In the genomic region with DNA sequence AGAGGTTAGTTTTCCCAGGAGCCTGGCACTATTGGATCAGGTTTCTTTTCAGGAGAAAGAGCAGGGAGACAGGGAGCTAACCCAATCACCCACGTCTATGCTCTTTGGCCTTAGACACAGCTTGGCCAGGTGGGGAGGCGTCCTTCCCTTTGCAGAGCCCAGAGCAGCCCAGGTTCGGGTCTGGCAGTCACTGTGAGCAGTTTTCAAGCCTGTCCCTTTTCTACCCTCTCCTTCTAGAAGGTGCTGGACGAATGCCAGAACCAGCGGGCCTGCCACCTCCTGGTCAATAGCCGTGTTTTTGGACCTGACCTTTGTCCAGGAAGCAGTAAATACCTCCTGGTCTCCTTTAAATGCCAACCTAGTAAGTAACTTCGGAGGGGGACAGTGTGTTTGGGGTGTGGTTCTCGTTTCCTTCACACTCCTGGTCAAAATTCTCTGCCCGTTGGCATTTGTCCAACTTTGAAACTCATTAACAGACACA, we compare ENCODE assay signal across 10 cellular contexts. TPM values are rescaled to one million over a fixed set of nuclear protein-coding genes. Genes with fewer than 3 reads are reported as not detected.
DNase-seq lines count a peak whose midpoint lies in the region; ATAC-seq, FAIRE-seq and TF ChIP-seq lines count a peak whose summit lies in the region.
"Had no signal": no experiment of that assay in that cellular context is flagged by ENCODE, and none has a peak within 500 bp of the region (broad histone marks: within the 10 kb centered on the region; RNA-seq: fewer than 3 reads in every experiment).

No MANE protein-coding gene starts in this region.

- no peaks in the 10 kb centered on the region for H3F3A ChIP-seq in GM23338 (replicated peaks; ENCODE audit: low read depth)

- no peak overlapping the region for H3K4me3 ChIP-seq in GM23338
- H3K4me3 ChIP-seq in small intestine (ENCODE audit: low read depth in 1 of 2, low read length in 2 of 2) = no peak overlapping the region

- intact Hi-C loops in left ventricle myocardium superior (cut with micrococcal nuclease) = no loop called here
- intact Hi-C loops in activated CD4-positive, alpha-beta T cell treated with anti-CD3 and anti-CD28 coated beads, Interleukin-2, amount 10 ng/mL, durations not matched to agents 24 days and 14 days (cut with micrococcal nuclease) = no loop called here

- H3K9me3 Mint-ChIP-seq in GM23338 = peaks cover 13% of the 10 kb centered on the region
- no peaks in the 10 kb centered on the region for H3K9me3 Mint-ChIP-seq in activated T-helper 17 cell treated with anti-CD3 and anti-CD28 coated beads, Interleukin-2, amount 50 U/mL, for 72 hours
- no peaks in the 10 kb centered on the region for H3K9me3 Mint-ChIP-seq in stimulated activated naive B cell treated with anti-CD40 and anti-IgM and Interleukin-4, amounts not matched to agents 10 μg/mL and 1 μg/mL and 100 μg/mL, for 72 hours
- no peaks in the 10 kb centered on the region for H3K9me3 Mint-ChIP-seq in activated CD4-positive, alpha-beta T cell treated with anti-CD3 and anti-CD28 coated beads, Interleukin-2, amount 10 ng/mL, durations not matched to agents 24 days and 14 days

- no peak overlapping the region for H3K27ac ChIP-seq in GM23338 (ENCODE audit: low read depth)
- H3K27ac ChIP-seq in small intestine (ENCODE audit: low read depth in 1 of 2, low read length in 1 of 2) = no peak overlapping the region

- H3K9me2 ChIP-seq in GM23338 (ENCODE audit: insufficient read depth) = peaks cover 7% of the 10 kb centered on the region

- peaks cover 13% of the 10 kb centered on the region for H3K36me3 Mint-ChIP-seq in GM23338 (ENCODE audit: low read depth)
- H3K36me3 Mint-ChIP-seq in activated T-helper 17 cell treated with anti-CD3 and anti-CD28 coated beads, Interleukin-2, amount 50 U/mL, for 72 hours (ENCODE audit: low read depth) = peaks cover 49% of the 10 kb centered on the region
- no peaks in the 10 kb centered on the region for H3K36me3 Mint-ChIP-seq in stimulated activated naive B cell treated with anti-CD40 and anti-IgM and Interleukin-4, amounts not matched to agents 10 μg/mL and 1 μg/mL and 100 μg/mL, for 72 hours
- no peaks in the 10 kb centered on the region for H3K36me3 Mint-ChIP-seq in activated CD4-positive, alpha-beta T cell treated with anti-CD3 and anti-CD28 coated beads, Interleukin-2, amount 10 ng/mL, durations not matched to agents 24 days and 14 days (ENCODE audit: low read depth)

- TF ChIP-seq CTCF in GM23338 (conservative IDR thresholded peaks at IDR 0.05; ENCODE audit: low read depth in 2 of 2) = no peak

- no peaks in the 10 kb centered on the region for H3K36me3 ChIP-seq in GM23338 (ENCODE audit: insufficient read depth)
- no peaks in the 10 kb centered on the region for H3K36me3 ChIP-seq in small intestine (ENCODE audit: control insufficient read depth in 2 of 2, insufficient read depth in 2 of 2, low read length in 2 of 2)

- H3K4me1 ChIP-seq in GM23338 (ENCODE audit: insufficient read depth) (no peaks in the 10 kb centered on the region), small intestine (ENCODE audit: control insufficient read depth in 2 of 2, insufficient read depth in 1 of 2, low read depth in 1 of 2, low read length in 1 of 2) (peaks cover 0 to 4% of the 10 kb centered on the region in 2 donors)

- H3K4me3 Mint-ChIP-seq in GM23338 = no peak overlapping the region
- H3K4me3 Mint-ChIP-seq in activated T-helper 17 cell treated with anti-CD3 and anti-CD28 coated beads, Interleukin-2, amount 50 U/mL, for 72 hours = no peak overlapping the region
- H3K4me3 Mint-ChIP-seq in stimulated activated naive B cell treated with anti-CD40 and anti-IgM and Interleukin-4, amounts not matched to agents 10 μg/mL and 1 μg/mL and 100 μg/mL, for 72 hours = no peak overlapping the region
- no peak overlapping the region for H3K4me3 Mint-ChIP-seq in activated CD4-positive, alpha-beta T cell treated with anti-CD3 and anti-CD28 coated beads, Interleukin-2, amount 10 ng/mL, durations not matched to agents 24 days and 14 days

- H2AFZ ChIP-seq in GM23338 = no peak overlapping the region

- no peak overlapping the region for H3K27ac Mint-ChIP-seq in GM23338
- peak overlapping the region; percentile 70 for H3K27ac Mint-ChIP-seq in activated T-helper 17 cell treated with anti-CD3 and anti-CD28 coated beads, Interleukin-2, amount 50 U/mL, for 72 hours
- H3K27ac Mint-ChIP-seq in stimulated activated naive B cell treated with anti-CD40 and anti-IgM and Interleukin-4, amounts not matched to agents 10 μg/mL and 1 μg/mL and 100 μg/mL, for 72 hours = no peak overlapping the region
- no peak overlapping the region for H3K27ac Mint-ChIP-seq in activated CD4-positive, alpha-beta T cell treated with anti-CD3 and anti-CD28 coated beads, Interleukin-2, amount 10 ng/mL, durations not matched to agents 24 days and 14 days

- peaks cover 18% of the 10 kb centered on the region for H3K4me1 Mint-ChIP-seq in GM23338
- H3K4me1 Mint-ChIP-seq in activated T-helper 17 cell treated with anti-CD3 and anti-CD28 coated beads, Interleukin-2, amount 50 U/mL, for 72 hours = no peaks in the 10 kb centered on the region
- H3K4me1 Mint-ChIP-seq in stimulated activated naive B cell treated with anti-CD40 and anti-IgM and Interleukin-4, amounts not matched to agents 10 μg/mL and 1 μg/mL and 100 μg/mL, for 72 hours = no peaks in the 10 kb centered on the region
- no peaks in the 10 kb centered on the region for H3K4me1 Mint-ChIP-seq in activated CD4-positive, alpha-beta T cell treated with anti-CD3 and anti-CD28 coated beads, Interleukin-2, amount 10 ng/mL, durations not matched to agents 24 days and 14 days

- peak; percentile 11 for DNase-seq in GM23338 (ENCODE audit: low spot score)
- DNase-seq in left ventricle myocardium superior = peak; percentile 65
- peak; percentile 84 for DNase-seq in small intestine
- DNase-seq in stimulated activated naive B cell treated with anti-CD40 and anti-IgM and Interleukin-4, amounts not matched to agents 10 μg/mL and 1 μg/mL and 100 μg/mL, for 72 hours = no peak
- no peak for DNase-seq in activated CD4-positive, alpha-beta T cell treated with anti-CD3 and anti-CD28 coated beads, Interleukin-2, amount 10 ng/mL, durations not matched to agents 24 days and 14 days
- no peak for DNase-seq in NAMALWA (ENCODE audit: low spot score)
- DNase-seq: foreskin melanocyte, NCI-H524 treated with DMSO at 0.1 percent for 48 hours had no signal

- no peaks in the 10 kb centered on the region for H3K79me2 ChIP-seq in GM23338 (replicated peaks; ENCODE audit: insufficient read depth)

- H3K27me3 ChIP-seq in GM23338 (ENCODE audit: insufficient read depth) (no peaks in the 10 kb centered on the region), small intestine (ENCODE audit: control insufficient read depth in 2 of 2, insufficient read depth in 2 of 2, low read length in 2 of 2) (no peaks in the 10 kb centered on the region)

- no peak for FAIRE-seq in small intestine (lab: Jason Lieb, UNC)

- H3K9me3 ChIP-seq in small intestine (ENCODE audit: control insufficient read depth, low read depth) = no peaks in the 10 kb centered on the region

- peak; percentile 75 for ATAC-seq in GM23338
- no peak for ATAC-seq in activated T-helper 17 cell treated with anti-CD3 and anti-CD28 coated beads, Interleukin-2, amount 50 U/mL, for 72 hours (replicated peaks)
- ATAC-seq in left ventricle myocardium superior = peak; percentile 55
- no peak for ATAC-seq in stimulated activated naive B cell treated with anti-CD40 and anti-IgM and Interleukin-4, amounts not matched to agents 10 μg/mL and 1 μg/mL and 100 μg/mL, for 72 hours (replicated peaks)
- ATAC-seq in GM19455 (IDR thresholded peaks at IDR 0.05; ENCODE audit: unreplicated experiment) = no peak

- H4K20me1 ChIP-seq in GM23338 (replicated peaks; ENCODE audit: insufficient read depth) = no peaks in the 10 kb centered on the region

- H3K4me2 ChIP-seq in GM23338 = no peak overlapping the region

- H3K27me3 Mint-ChIP-seq in GM23338 (ENCODE audit: insufficient read depth, low read depth, poor library complexity) = peaks cover 4% of the 10 kb centered on the region
- no peaks in the 10 kb centered on the region for H3K27me3 Mint-ChIP-seq in activated T-helper 17 cell treated with anti-CD3 and anti-CD28 coated beads, Interleukin-2, amount 50 U/mL, for 72 hours
- H3K27me3 Mint-ChIP-seq in stimulated activated naive B cell treated with anti-CD40 and anti-IgM and Interleukin-4, amounts not matched to agents 10 μg/mL and 1 μg/mL and 100 μg/mL, for 72 hours = peaks cover 0 to 5% of the 10 kb centered on the region in 2 donors
- no peaks in the 10 kb centered on the region for H3K27me3 Mint-ChIP-seq in activated CD4-positive, alpha-beta T cell treated with anti-CD3 and anti-CD28 coated beads, Interleukin-2, amount 10 ng/mL, durations not matched to agents 24 days and 14 days

- 9 to 30% (median 15%) methylated on average over 9 of the region's 9 CpGs for WGBS in small intestine, 3 donors

TF ChIP-seq in GM23338, 12 proteins besides CTCF, POLR2A, EP300 and RAD21 (continues in another document):
- no peak for TF ChIP-seq STAT1 (IDR thresholded peaks at IDR 0.05; ENCODE audit: unreplicated experiment)

RNA-seq across cellular contexts. Expression of gene EVA1C, which starts 44.9 kb away (rescaled TPM):
- total RNA-seq in GM23338 (2014; rRNA removed; shearing (Covaris generic)) = 3.8 and 6.9 TPM in 2 replicates
- polyA plus RNA-seq in GM23338 (2016; fragmentation: Nextera tagmentation; extraction: Ambion mirVana) = 3.9 and 4.6 TPM in 2 replicates
- 10 to 100 TPM in 1 of 2 donors, 1 to 10 TPM in 1; 10.0 to 13.1 TPM for total RNA-seq in activated T-helper 17 cell treated with anti-CD3 and anti-CD28 coated beads, Interleukin-2, amount 50 U/mL, for 72 hours
- total RNA-seq in left ventricle myocardium superior = 13.6 TPM
- 10 to 100 TPM; 13.5 to 33.5 (median 18.6) TPM for polyA plus RNA-seq in small intestine
- 6.0 and 8.2 TPM in 2 replicates for total RNA-seq in activated CD4-positive, alpha-beta T cell treated with anti-CD3 and anti-CD28 coated beads, Interleukin-2, amount 10 ng/mL, durations not matched to agents 24 days and 14 days

Comparison
In these comparisons a context has a peak if more than half of its experiments do, and no peak if none do; other contexts are left out.
1. ATAC-seq: peak in GM23338 (single experiment) and left ventricle myocardium superior (single experiment); none in activated T-helper 17 cell treated with anti-CD3 and anti-CD28 coated beads, Interleukin-2, amount 50 U/mL, for 72 hours (single experiment), stimulated activated naive B cell treated with anti-CD40 and anti-IgM and Interleukin-4, amounts not matched to agents 10 μg/mL and 1 μg/mL and 100 μg/mL, for 72 hours (0 of 2) and GM19455 (single experiment).
2. DNase-seq: peak in GM23338 (single experiment), left ventricle myocardium superior (single experiment) and small intestine (single experiment); none in stimulated activated naive B cell treated with anti-CD40 and anti-IgM and Interleukin-4, amounts not matched to agents 10 μg/mL and 1 μg/mL and 100 μg/mL, for 72 hours (single experiment), activated CD4-positive, alpha-beta T cell treated with anti-CD3 and anti-CD28 coated beads, Interleukin-2, amount 10 ng/mL, durations not matched to agents 24 days and 14 days (single experiment) and NAMALWA (single experiment).